In genomic region chr1:167722152-167722869, GRCh38 we compare ENCODE assay signal across 8 cellular contexts. TPM values are rescaled to one million over a fixed set of nuclear protein-coding genes. Genes with fewer than 3 reads are reported as not detected.
A peak's percentile ranks its signal among the peaks of the same experiment; 100 is the strongest.
DNase-seq lines count a peak whose midpoint lies in the region; ATAC-seq, FAIRE-seq and TF ChIP-seq lines count a peak whose summit lies in the region.

No MANE protein-coding gene starts in this region.

- no peak for FAIRE-seq in K562 (lab: Jason Lieb, UNC)
- FAIRE-seq in small intestine (lab: Jason Lieb, UNC): no peak

- peak overlapping the region; percentile 73 for H3K27ac Mint-ChIP-seq in CD4-positive, alpha-beta T cell
- peak overlapping the region in 4 of 6 donors; percentile 7 to 77 (median 46) for H3K27ac Mint-ChIP-seq in immature natural killer cell

- H3K27ac ChIP-seq in CD4-positive, alpha-beta T cell (ENCODE audit: low read depth, low read length): no peak overlapping the region
- H3K27ac ChIP-seq in Peyer's patch: peak overlapping the region; percentile 81 to 93 (median 86)
- peak overlapping the region; percentile 65 for H3K27ac ChIP-seq in K562 (ENCODE audit: extremely low read depth, low read depth, low read length)
- H3K27ac ChIP-seq in small intestine (ENCODE audit: low read depth in 1 of 2, low read length in 1 of 2): peak overlapping the region; percentile 77 to 92

- peak; percentile 35 for ATAC-seq in CD4-positive, alpha-beta T cell (ENCODE audit: poor library complexity)
- ATAC-seq in GM19351 (IDR thresholded peaks at IDR 0.05; ENCODE audit: unreplicated experiment): peak; percentile 35
- ATAC-seq in HG03432 (IDR thresholded peaks at IDR 0.05; ENCODE audit: unreplicated experiment): peak; percentile 40
- peak; percentile 78 for ATAC-seq in K562

- H3K4me2 ChIP-seq in K562 (ENCODE audit: insufficient read depth, low read length): peak overlapping the region; percentile 86

- H3K9ac ChIP-seq in K562 (ENCODE audit: insufficient read depth in 1 of 2, low read depth in 2 of 2, low read length in 2 of 2): peak overlapping the region; percentile 78 to 94

- POLR2A ChIA-PET in CD4-positive, alpha-beta T cell (lab: Charles Lee): interaction anchor here (0.6 to 2.1 kb wide), 6 partner anchors 9 to 502 kb away, joined by 3 to 6 read pairs (median 3); no protein-coding TSS in a partner anchor
- POLR2A ChIA-PET in K562 (lab: Yijun Ruan, JAX): interaction anchor here (0.7 to 1.4 kb wide), 7 partner anchors 12 to 353 kb away, joined by 3 to 6 read pairs (median 3); no protein-coding TSS in a partner anchor

- WGBS in K562 (ENCODE audit: insufficient coverage, low coverage, missing lambda C conversion rate): under 1% methylated on average over 43 of the region's 52 CpGs
- 0 to 1% (median 1%) methylated on average over 34 to 52 of the region's 52 CpGs for WGBS in small intestine, 3 donors

- H3K4me3 Mint-ChIP-seq in CD4-positive, alpha-beta T cell: peak overlapping the region; percentile 90
- H3K4me3 Mint-ChIP-seq in immature natural killer cell: peak overlapping the region; percentile 90 to 98 (median 96)

- no peak for TF ChIP-seq CTCF in CD4-positive, alpha-beta T cell (IDR thresholded peaks at IDR 0.05)
- TF ChIP-seq CTCF in Peyer's patch (IDR thresholded peaks at IDR 0.05): no peak
- peak in 1 of 3 experiments; percentile 18; a peak in 1 of 6 replicates for TF ChIP-seq CTCF in K562 (IDR thresholded peaks at IDR 0.05 in 2 of 3, conservative IDR thresholded peaks at IDR 0.05 in 1 of 3; ENCODE audit: insufficient read depth in 2 of 3, low read depth in 1 of 3, low read length in 3 of 3)

- H3K27me3 ChIP-seq in CD4-positive, alpha-beta T cell (ENCODE audit: control insufficient read depth, insufficient read depth, low read length): no peaks in the 10 kb centered on the region
- H3K27me3 ChIP-seq in Peyer's patch (no peaks in the 10 kb centered on the region), K562 (ENCODE audit: control insufficient read depth in 2 of 2, insufficient read depth in 2 of 2, low read length in 2 of 2) (no peaks in the 10 kb centered on the region), small intestine (ENCODE audit: control insufficient read depth in 2 of 2, insufficient read depth in 2 of 2, low read length in 2 of 2) (no peaks in the 10 kb centered on the region)

- peaks cover 7% of the 10 kb centered on the region for H3K9me1 ChIP-seq in K562 (ENCODE audit: control insufficient read depth, insufficient read depth, low read length)

- DNase-seq in CD4-positive, alpha-beta T cell: peak in 1 of 10 experiments; percentile 17
- DNase-seq in Peyer's patch (peak in 2 of 3 donors; percentile 75 to 78), K562 (ENCODE audit: extremely low read depth in 1 of 4, low spot score in 3 of 4) (peak; percentile 72 to 79 (median 76)), immature natural killer cell (peak in 2 of 3 donors; percentile 19 to 27), small intestine (peak; percentile 72), COLO829 (ENCODE audit: low spot score) (no peak)

- H4K20me1 ChIP-seq in K562 (replicated peaks; ENCODE audit: control insufficient read depth, insufficient read depth, low read length): peaks cover 10% of the 10 kb centered on the region; the same call in 1 of the 2 replicates

- CTCF ChIA-PET in CD4-positive, alpha-beta T cell (lab: Charles Lee): interaction anchor here (1.4 kb wide), 1 partner anchor 9 kb away, joined by 3 read pairs; no protein-coding TSS in a partner anchor
- CTCF ChIA-PET in K562 (lab: Yijun Ruan, JAX; ENCODE audit: low intra/inter-chr PET ratio): interaction anchor here (0.6 kb wide), 1 partner anchor 79 kb away, joined by 3 read pairs; no protein-coding TSS in a partner anchor

- H2AFZ ChIP-seq in K562 (ENCODE audit: low read depth, low read length): peak overlapping the region; percentile 95

- H3K9me3 ChIP-seq in CD4-positive, alpha-beta T cell (ENCODE audit: control insufficient read depth, low read length): no peaks in the 10 kb centered on the region
- H3K9me3 ChIP-seq in Peyer's patch (no peaks in the 10 kb centered on the region), K562 (replicated peaks; ENCODE audit: control insufficient read depth, insufficient read depth, low read depth, low read length) (no peaks in the 10 kb centered on the region), small intestine (ENCODE audit: control insufficient read depth, low read depth) (no peaks in the 10 kb centered on the region)

- TF ChIP-seq POLR2A in Peyer's patch (IDR thresholded peaks at IDR 0.05) (no peak), K562 (conservative IDR thresholded peaks at IDR 0.05) (no peak; the same call in 1 of the 2 replicates)

- H3K27me3 Mint-ChIP-seq in CD4-positive, alpha-beta T cell: no peaks in the 10 kb centered on the region
- H3K27me3 Mint-ChIP-seq in immature natural killer cell (ENCODE audit: low read depth in 3 of 3): peaks cover 0 to 15% (median 2%) of the 10 kb centered on the region in 3 donors

- no TSS peak for BruUV-seq in K562 (replicated peaks; lab: Mats Ljungman, UMichigan)

- in situ Hi-C loops in K562 (cut with MboI): no loop called here

- H3K4me3 ChIP-seq in Peyer's patch (peak overlapping the region; percentile 82 to 97 (median 91)), K562 (peak overlapping the region; percentile 73), small intestine (ENCODE audit: low read depth in 1 of 2, low read length in 2 of 2) (peak overlapping the region; percentile 78 to 97)

- H3K4me1 Mint-ChIP-seq in CD4-positive, alpha-beta T cell (ENCODE audit: low read depth): peaks cover 67% of the 10 kb centered on the region
- peaks cover 17 to 23% of the 10 kb centered on the region in 2 donors for H3K4me1 Mint-ChIP-seq in immature natural killer cell

- H3K36me3 ChIP-seq in Peyer's patch: no peaks in the 10 kb centered on the region
- H3K36me3 ChIP-seq in K562 (ENCODE audit: control insufficient read depth, insufficient read depth, low read length): peaks cover 10% of the 10 kb centered on the region; the same call in 1 of the 3 replicates
- peaks cover 0 to 2% of the 10 kb centered on the region in 2 donors for H3K36me3 ChIP-seq in small intestine (ENCODE audit: control insufficient read depth in 2 of 2, insufficient read depth in 2 of 2, low read length in 2 of 2)

- H3K79me2 ChIP-seq in K562 (ENCODE audit: control insufficient read depth, insufficient read depth, low read length): peaks cover 50% of the 10 kb centered on the region

- H3K4me1 ChIP-seq in Peyer's patch: peaks cover 0 to 12% (median 5%) of the 10 kb centered on the region in 4 donors
- peaks cover 29 to 37% of the 10 kb centered on the region in 2 experiments; a peak in 4 of 5 replicates for H3K4me1 ChIP-seq in K562 (replicated peaks in 1 of 2; ENCODE audit: control insufficient read depth in 2 of 2, insufficient read depth in 2 of 2, low read length in 2 of 2)
- H3K4me1 ChIP-seq in small intestine (ENCODE audit: control insufficient read depth in 2 of 2, insufficient read depth in 1 of 2, low read depth in 1 of 2, low read length in 1 of 2): peaks cover 0 to 8% of the 10 kb centered on the region in 2 donors

- intact Hi-C loops in CD4-positive, alpha-beta T cell (cut with DNase I, micrococcal nuclease): loop anchor here (5.0 to 10.0 kb wide), 2 partner anchors 40 to 362 kb away; no protein-coding TSS in a partner anchor
- intact Hi-C loops in K562 (cut with micrococcal nuclease): loop anchor here (2.0 to 5.0 kb wide), 2 partner anchors 38 to 200 kb away; no protein-coding TSS in a partner anchor

- TF ChIP-seq RAD21 in K562 (CRISPR knock-in tag; conservative IDR thresholded peaks at IDR 0.05 in 1 of 2, IDR thresholded peaks at IDR 0.05 in 1 of 2): no peak

- peaks cover 7% of the 10 kb centered on the region for H3K36me3 Mint-ChIP-seq in CD4-positive, alpha-beta T cell (ENCODE audit: low read depth)
- peaks cover 0 to 12% (median 0%) of the 10 kb centered on the region in 3 donors for H3K36me3 Mint-ChIP-seq in immature natural killer cell

- TF ChIP-seq EP300 in K562 (IDR thresholded peaks at IDR 0.05; ENCODE audit: low read length): no peak

- no peaks in the 10 kb centered on the region for H3K9me3 Mint-ChIP-seq in CD4-positive, alpha-beta T cell
- no peaks in the 10 kb centered on the region for H3K9me3 Mint-ChIP-seq in immature natural killer cell

TF ChIP-seq in K562, 482 proteins besides CTCF, POLR2A, EP300 and RAD21 (continues in another document):
- TF ChIP-seq NFE2 (IDR thresholded peaks at IDR 0.05; ENCODE audit: low read depth) (no peak), ZNF354B (CRISPR knock-in tag; IDR thresholded peaks at IDR 0.05) (no peak), U2AF2 (optimal IDR thresholded peaks at IDR 0.05; ENCODE audit: low read depth, low read length) (no peak)

RNA-seq across cellular contexts. Expression of gene MPZL1, which starts 0.5 kb away (rescaled TPM):
- total RNA-seq in CD4-positive, alpha-beta T cell: 1 to 10 TPM; 1.2 to 1.5 TPM
- total RNA-seq in Peyer's patch (10 to 100 TPM; 23.1 to 87.7 (median 66.6) TPM), K562 (2014; rRNA removed) (46.1 and 57.8 TPM in 2 replicates), K562 (2014; rRNA removed; fragmentation: Illumina TruSeq; extraction: Trizol) (82.4 and 92.6 TPM in 2 replicates), K562 (2015; rRNA removed; fragmentation: Illumina TruSeq; extraction: Trizol) (63.2 and 66.5 TPM in 2 replicates), K562 (2021) (65.3 and 79.5 TPM in 2 replicates)
- 126 and 209 TPM in 2 replicates for total RNA-seq in K562 (2011; cell fraction: chromatin; rRNA removed; ENCODE audit: low replicate concordance)
- total RNA-seq in K562 (2011; cell fraction: nucleolus; rRNA removed): 109 and 121 TPM in 2 replicates
- total RNA-seq in K562 (2011; cell fraction: nucleoplasm; rRNA removed): 238 and 352 TPM in 2 replicates
- polyA plus RNA-seq in K562 (2011; rRNA removed) (89.9 and 153 TPM in 2 replicates), K562 (2014; fragmentation: Illumina TruSeq; extraction: Trizol) (64.6 and 75.9 TPM in 2 replicates), K562 (2014; fragmentation: Nextera tagmentation; extraction: Ambion mirVana) (10 to 100 TPM; 14.5 to 20.5 TPM), K562 (2014; rRNA removed) (46.5 and 46.7 TPM in 2 replicates), immature natural killer cell (10 to 100 TPM in 2 of 3 donors, 1 to 10 TPM in 1; 6.8 to 14.3 (median 12.1) TPM), small intestine (10 to 100 TPM in 1 of 3 donors, 1 to 10 TPM in 2; 8.1 to 54.1 (median 8.6) TPM)
- polyA plus RNA-seq in K562 (2011; cell fraction: cytosol; rRNA removed): 43.0 and 55.8 TPM in 2 replicates
- polyA plus RNA-seq in K562 (2011; cell fraction: nucleus; rRNA removed): 42.9 and 57.7 TPM in 2 replicates
- 46.5 and 47.2 TPM in 2 replicates for polyA plus RNA-seq in K562 (2012)
- 94.6 and 129 TPM in 2 replicates for polyA minus RNA-seq in K562 (2011; rRNA and poly(A)+ RNA removed)
- 50.0 and 63.6 TPM in 2 replicates for polyA minus RNA-seq in K562 (2011; cell fraction: cytosol; rRNA and poly(A)+ RNA removed)
- 22.6 and 35.3 TPM in 2 replicates for polyA minus RNA-seq in K562 (2011; cell fraction: nucleus; rRNA and poly(A)+ RNA removed)

Comparison
In these comparisons a context has a peak if more than half of its experiments do, and no peak if none do; other contexts are left out.
1. RNA of gene MPZL1, which starts 0.5 kb away (total RNA-seq): 46.1 to 352 TPM in K562 and 23.1 to 87.7 TPM in Peyer's patch; 1.2 to 1.5 TPM in CD4-positive, alpha-beta T cell; every median in the first group is over 4 times any median in the second.
2. Peak in every context shown above with its lines, with median percentiles within 50 percentile points of each other: ATAC-seq and H3K4me3 ChIP-seq.